In genomic region chr9:96150324-96151023, GRCh38 we compare ENCODE assay signal across 8 cellular contexts.
A peak's percentile ranks its signal among the peaks of the same experiment; 100 is the strongest.
DNase-seq lines count a peak whose midpoint lies in the region; ATAC-seq, FAIRE-seq and TF ChIP-seq lines count a peak whose summit lies in the region.

No MANE protein-coding gene starts in this region.

- H3K4me3 Mint-ChIP-seq in activated naive CD8-positive, alpha-beta T cell treated with anti-CD3 and anti-CD28 coated beads, Interleukin-2, amount 50 U/mL, for 24 hours: peak overlapping the region; percentile 54
- peak overlapping the region; percentile 34 to 51 for H3K4me3 Mint-ChIP-seq in stimulated activated naive CD8-positive, alpha-beta T cell treated with anti-CD3 and anti-CD28 coated beads, Interleukin-15, amount 100 ng/mL, for 72 hours

- ATAC-seq in GM18505 (IDR thresholded peaks at IDR 0.05; ENCODE audit: unreplicated experiment): peak; percentile 88
- ATAC-seq in HG02798 (IDR thresholded peaks at IDR 0.05; ENCODE audit: poor library complexity, unreplicated experiment): peak; percentile 93
- peak; percentile 95 for ATAC-seq in activated naive CD8-positive, alpha-beta T cell treated with anti-CD3 and anti-CD28 coated beads, Interleukin-2, amount 50 U/mL, for 24 hours
- peak; percentile 96 for ATAC-seq in stimulated activated naive CD8-positive, alpha-beta T cell treated with anti-CD3 and anti-CD28 coated beads, Interleukin-15, amount 100 ng/mL, for 72 hours

- peaks cover 44% of the 10 kb centered on the region for H3K27me3 Mint-ChIP-seq in activated naive CD8-positive, alpha-beta T cell treated with anti-CD3 and anti-CD28 coated beads, Interleukin-2, amount 50 U/mL, for 24 hours
- H3K27me3 Mint-ChIP-seq in stimulated activated naive CD8-positive, alpha-beta T cell treated with anti-CD3 and anti-CD28 coated beads, Interleukin-15, amount 100 ng/mL, for 72 hours: peaks cover 35% of the 10 kb centered on the region

- peaks cover 34% of the 10 kb centered on the region for H3K4me1 Mint-ChIP-seq in activated naive CD8-positive, alpha-beta T cell treated with anti-CD3 and anti-CD28 coated beads, Interleukin-2, amount 50 U/mL, for 24 hours
- peaks cover 44% of the 10 kb centered on the region for H3K4me1 Mint-ChIP-seq in stimulated activated naive CD8-positive, alpha-beta T cell treated with anti-CD3 and anti-CD28 coated beads, Interleukin-15, amount 100 ng/mL, for 72 hours

- TF ChIP-seq POLR2A in GM18505 (IDR thresholded peaks at IDR 0.05; ENCODE audit: borderline replicate concordance, extremely low read depth, insufficient read depth, insufficient read length): no peak

- FAIRE-seq in RCC 7860 (lab: Jason Lieb, UNC): no peak

- H3K27ac Mint-ChIP-seq in activated naive CD8-positive, alpha-beta T cell treated with anti-CD3 and anti-CD28 coated beads, Interleukin-2, amount 50 U/mL, for 24 hours: peak overlapping the region; percentile 77
- peak overlapping the region in 1 of 2 donors; percentile 74 for H3K27ac Mint-ChIP-seq in stimulated activated naive CD8-positive, alpha-beta T cell treated with anti-CD3 and anti-CD28 coated beads, Interleukin-15, amount 100 ng/mL, for 72 hours

- no peaks in the 10 kb centered on the region for H3K36me3 Mint-ChIP-seq in activated naive CD8-positive, alpha-beta T cell treated with anti-CD3 and anti-CD28 coated beads, Interleukin-2, amount 50 U/mL, for 24 hours (ENCODE audit: low read depth)

- H3K9me3 Mint-ChIP-seq in activated naive CD8-positive, alpha-beta T cell treated with anti-CD3 and anti-CD28 coated beads, Interleukin-2, amount 50 U/mL, for 24 hours: no peaks in the 10 kb centered on the region
- H3K9me3 Mint-ChIP-seq in stimulated activated naive CD8-positive, alpha-beta T cell treated with anti-CD3 and anti-CD28 coated beads, Interleukin-15, amount 100 ng/mL, for 72 hours: no peaks in the 10 kb centered on the region

- DNase-seq in OCI-M1 (lab: John Stamatoyannopoulos, UW): peak; percentile 86
- peak; percentile 68 for DNase-seq in activated naive CD8-positive, alpha-beta T cell treated with anti-CD3 and anti-CD28 coated beads, Interleukin-2, amount 50 U/mL, for 24 hours
- DNase-seq in stimulated activated naive CD8-positive, alpha-beta T cell treated with anti-CD3 and anti-CD28 coated beads, Interleukin-15, amount 100 ng/mL, for 72 hours: peak; percentile 61 to 85
- DNase-seq in NCI-H82 (lab: John Stamatoyannopoulos, UW): no peak
- DNase-seq in T-helper 9 cell: no peak
- DNase-seq in RCC 7860 (ENCODE audit: low spot score): no peak

Comparison
In these comparisons a context has a peak if more than half of its experiments do, and no peak if none do; other contexts are left out.
1. DNase-seq: peak in OCI-M1 (single experiment), activated naive CD8-positive, alpha-beta T cell treated with anti-CD3 and anti-CD28 coated beads, Interleukin-2, amount 50 U/mL, for 24 hours (single experiment) and stimulated activated naive CD8-positive, alpha-beta T cell treated with anti-CD3 and anti-CD28 coated beads, Interleukin-15, amount 100 ng/mL, for 72 hours (2 of 2); none in NCI-H82 (single experiment), T-helper 9 cell (single experiment) and RCC 7860 (single experiment).
2. Peak in every context shown above with its lines, with median percentiles within 50 percentile points of each other: ATAC-seq.